ENCODE assay signal across 20 cellular contexts in genomic region chr3:9855594-9855993, GRCh38. TPM values are rescaled to one million over a fixed set of nuclear protein-coding genes. Genes with fewer than 3 reads are reported as not detected.
DNase-seq lines count a peak whose midpoint lies in the region; ATAC-seq, FAIRE-seq and TF ChIP-seq lines count a peak whose summit lies in the region.
"Had no signal": no experiment of that assay in that cellular context is flagged by ENCODE, and none has a peak within 500 bp of the region (broad histone marks: within the 10 kb centered on the region; RNA-seq: fewer than 3 reads in every experiment).

No MANE protein-coding gene starts in this region.

- no peaks in the 10 kb centered on the region for H3K9me3 Mint-ChIP-seq in immature natural killer cell
- H3K9me3 Mint-ChIP-seq in naive thymus-derived CD8-positive, alpha-beta T cell = no peaks in the 10 kb centered on the region
- H3K9me3 Mint-ChIP-seq: CD4-positive, alpha-beta T cell; H9 had no signal

- peak; percentile 55 for DNase-seq in DMS 273 (lab: John Stamatoyannopoulos, UW; ENCODE audit: unreplicated experiment)
- DNase-seq in DMS 273 treated with DMSO at 0.1 percent for 48 hours (lab: John Stamatoyannopoulos, UW) = no peak
- peak in 1 of 4 experiments; percentile 12 for DNase-seq in K562 (ENCODE audit: extremely low read depth in 1 of 4, low spot score in 3 of 4)
- DNase-seq in immature natural killer cell = no peak
- no peak for DNase-seq in naive thymus-derived CD8-positive, alpha-beta T cell
- no peak for DNase-seq in aorta
- DNase-seq in iPS-NIHi7 (ENCODE audit: extremely low spot score) = no peak
- DNase-seq: AML-193; Caco-2; CD4-positive, alpha-beta T cell; DMS79 treated with DMSO at 0.1 percent for 48 hours; GF-D8; H9 had no signal

- no peak overlapping the region for H3K4me3 ChIP-seq in K562
- H3K4me3 ChIP-seq in aorta (ENCODE audit: low read length in 2 of 2) = no peak overlapping the region
- H3K4me3 ChIP-seq: A549 had no signal

- H3K36me3 Mint-ChIP-seq in immature natural killer cell = no peaks in the 10 kb centered on the region
- H3K36me3 Mint-ChIP-seq in naive thymus-derived CD8-positive, alpha-beta T cell = no peaks in the 10 kb centered on the region

- H3K9me1 ChIP-seq in K562 (ENCODE audit: control insufficient read depth, insufficient read depth, low read length) = no peaks in the 10 kb centered on the region

- peak overlapping the region in 4 of 6 donors; percentile 59 to 77 (median 65) for H3K27ac Mint-ChIP-seq in immature natural killer cell
- H3K27ac Mint-ChIP-seq in naive thymus-derived CD8-positive, alpha-beta T cell = no peak overlapping the region
- H3K27ac Mint-ChIP-seq: CD4-positive, alpha-beta T cell had no signal

- H3K9me3 ChIP-seq in K562 (replicated peaks; ENCODE audit: control insufficient read depth, insufficient read depth, low read depth, low read length) (no peaks in the 10 kb centered on the region), aorta (ENCODE audit: control insufficient read depth, low read length) (no peaks in the 10 kb centered on the region)
- H3K9me3 ChIP-seq: A549, Caco-2 had no signal

- TF ChIP-seq EP300 in K562 (IDR thresholded peaks at IDR 0.05; ENCODE audit: low read length) = no peak

- no peak for TF ChIP-seq CTCF in K562 (IDR thresholded peaks at IDR 0.05 in 2 of 3, conservative IDR thresholded peaks at IDR 0.05 in 1 of 3; ENCODE audit: insufficient read depth in 2 of 3, low read depth in 1 of 3, low read length in 3 of 3)

- H3K27me3 Mint-ChIP-seq in immature natural killer cell (ENCODE audit: low read depth in 3 of 3) = peaks cover 2 to 3% (median 3%) of the 10 kb centered on the region in 3 donors
- peaks cover 0 to 12% (median 4%) of the 10 kb centered on the region in 5 donors for H3K27me3 Mint-ChIP-seq in naive thymus-derived CD8-positive, alpha-beta T cell

- H3K4me3 Mint-ChIP-seq in immature natural killer cell = peak overlapping the region in 3 of 5 donors; percentile 36 to 83 (median 73)
- no peak overlapping the region for H3K4me3 Mint-ChIP-seq in naive thymus-derived CD8-positive, alpha-beta T cell
- H3K4me3 Mint-ChIP-seq: CD4-positive, alpha-beta T cell; H9 had no signal

- H3K27me3 ChIP-seq in K562 (ENCODE audit: control insufficient read depth in 2 of 2, insufficient read depth in 2 of 2, low read length in 2 of 2) (no peaks in the 10 kb centered on the region), aorta (ENCODE audit: control insufficient read depth in 1 of 2, insufficient read depth in 2 of 2, low read length in 1 of 2) (no peaks in the 10 kb centered on the region)

- no peak overlapping the region for H3K4me2 ChIP-seq in K562 (ENCODE audit: insufficient read depth, low read length)
- H3K4me2 ChIP-seq: A549 had no signal

- H3K4me1 ChIP-seq in K562 (replicated peaks in 1 of 2; ENCODE audit: control insufficient read depth in 2 of 2, insufficient read depth in 2 of 2, low read length in 2 of 2) = peaks cover 0 to 5% of the 10 kb centered on the region in 2 experiments; a peak in 3 of 5 replicates
- H3K4me1 ChIP-seq in aorta (ENCODE audit: control insufficient read depth in 1 of 2, insufficient read depth in 2 of 2, low read length in 2 of 2) = no peaks in the 10 kb centered on the region
- H3K4me1 ChIP-seq: A549 had no signal

- 67% methylated on average over 3 of the region's 3 CpGs for WGBS in K562 (ENCODE audit: insufficient coverage, low coverage, missing lambda C conversion rate)
- WGBS in aorta, 2 donors = 95 to 98% methylated on average over 3 of the region's 3 CpGs

- TF ChIP-seq POLR2A in K562 (conservative IDR thresholded peaks at IDR 0.05) = no peak

- no peak for ATAC-seq in K562
- no peak for ATAC-seq in naive thymus-derived CD8-positive, alpha-beta T cell
- no peak for ATAC-seq in aorta (ENCODE audit: low FRiP score)
- ATAC-seq: A549, HepG2 had no signal

- H3K9ac ChIP-seq in K562 (ENCODE audit: insufficient read depth in 1 of 2, low read depth in 2 of 2, low read length in 2 of 2) = peak overlapping the region in 1 of 2 experiments; percentile 78; a peak in 1 of 4 replicates

- no peaks in the 10 kb centered on the region for H3K36me3 ChIP-seq in K562 (ENCODE audit: control insufficient read depth, insufficient read depth, low read length)
- H3K36me3 ChIP-seq in aorta (ENCODE audit: control insufficient read depth in 1 of 2, insufficient read depth in 2 of 2, low read length in 1 of 2) = no peaks in the 10 kb centered on the region

- no peak overlapping the region for H3K27ac ChIP-seq in K562 (ENCODE audit: extremely low read depth, low read depth, low read length)
- no peak overlapping the region for H3K27ac ChIP-seq in aorta (ENCODE audit: low read depth in 1 of 2, low read length in 2 of 2)
- H3K27ac ChIP-seq: 22Rv1, A549, C4-2B had no signal

- in situ Hi-C loops in K562 (cut with MboI) = no loop called here

- BruUV-seq in K562 (replicated peaks; lab: Mats Ljungman, UMichigan) = no TSS peak

- POLR2A ChIA-PET in K562 (lab: Yijun Ruan, JAX) = interaction anchor here (2.4 kb wide), 1 partner anchor 11 kb away, joined by 5 read pairs; no protein-coding TSS in a partner anchor
- POLR2A ChIA-PET in naive thymus-derived CD8-positive, alpha-beta T cell (lab: Charles Lee) = no interaction called here

- CTCF ChIA-PET in K562 (lab: Yijun Ruan, JAX; ENCODE audit: low intra/inter-chr PET ratio) = no interaction called here

- FAIRE-seq in K562 (lab: Jason Lieb, UNC) = no peak
- FAIRE-seq: A549, D721Med, GM19239, H1, HepG2 had no signal

- H4K20me1 ChIP-seq in K562 (replicated peaks; ENCODE audit: control insufficient read depth, insufficient read depth, low read length) = no peaks in the 10 kb centered on the region

- no peaks in the 10 kb centered on the region for H3K79me2 ChIP-seq in K562 (ENCODE audit: control insufficient read depth, insufficient read depth, low read length)

- peak overlapping the region; percentile 70 for H2AFZ ChIP-seq in K562 (ENCODE audit: low read depth, low read length)

- H3K4me1 Mint-ChIP-seq in immature natural killer cell = peaks cover 56 to 57% of the 10 kb centered on the region in 2 donors
- H3K4me1 Mint-ChIP-seq in naive thymus-derived CD8-positive, alpha-beta T cell = peaks cover 0 to 12% (median 0%) of the 10 kb centered on the region in 4 donors

- intact Hi-C loops in K562 (cut with micrococcal nuclease) = no loop called here
- intact Hi-C loops in aorta (cut with DNase I) = no loop called here

- TF ChIP-seq RAD21 in K562 (CRISPR knock-in tag; conservative IDR thresholded peaks at IDR 0.05 in 1 of 2, IDR thresholded peaks at IDR 0.05 in 1 of 2) = no peak

RNA-seq across cellular contexts. Expression of gene RPUSD3, which starts 11.8 kb away (rescaled TPM):
- 79.3 and 118 TPM in 2 replicates for total RNA-seq in K562 (2011; cell fraction: chromatin; rRNA removed; ENCODE audit: low replicate concordance)
- 76.7 and 80.0 TPM in 2 replicates for total RNA-seq in K562 (2011; cell fraction: nucleolus; rRNA removed)
- total RNA-seq in K562 (2011; cell fraction: nucleoplasm; rRNA removed) = 76.9 and 87.5 TPM in 2 replicates
- 73.0 and 90.5 TPM in 2 replicates for total RNA-seq in K562 (2014; rRNA removed)
- total RNA-seq in K562 (2014; rRNA removed; fragmentation: Illumina TruSeq; extraction: Trizol) = 44.3 and 55.8 TPM in 2 replicates
- 51.5 and 59.3 TPM in 2 replicates for total RNA-seq in K562 (2015; rRNA removed; fragmentation: Illumina TruSeq; extraction: Trizol)
- total RNA-seq in K562 (2021) = 99.0 and 100 TPM in 2 replicates
- 56.1 and 104 TPM in 2 replicates for polyA plus RNA-seq in K562 (2011; rRNA removed)
- 77.0 and 146 TPM in 2 replicates for polyA plus RNA-seq in K562 (2011; cell fraction: cytosol; rRNA removed)
- 62.9 and 99.5 TPM in 2 replicates for polyA plus RNA-seq in K562 (2011; cell fraction: nucleus; rRNA removed)
- polyA plus RNA-seq in K562 (2012) = 69.4 and 77.4 TPM in 2 replicates
- polyA plus RNA-seq in K562 (2014; fragmentation: Illumina TruSeq; extraction: Trizol) = 98.2 and 119 TPM in 2 replicates
- 10 to 100 TPM; 13.8 to 26.4 TPM for polyA plus RNA-seq in K562 (2014; fragmentation: Nextera tagmentation; extraction: Ambion mirVana)
- polyA plus RNA-seq in K562 (2014; rRNA removed) = 66.6 and 76.8 TPM in 2 replicates
- 42.4 and 42.7 TPM in 2 replicates for polyA minus RNA-seq in K562 (2011; rRNA and poly(A)+ RNA removed)
- polyA minus RNA-seq in K562 (2011; cell fraction: cytosol; rRNA and poly(A)+ RNA removed) = 33.5 and 40.3 TPM in 2 replicates
- 26.7 and 27.1 TPM in 2 replicates for polyA minus RNA-seq in K562 (2011; cell fraction: nucleus; rRNA and poly(A)+ RNA removed)
- polyA plus RNA-seq in immature natural killer cell = 100 to 1,000 TPM in 2 of 3 donors, 10 to 100 TPM in 1; 94.7 to 153 (median 101) TPM
- 10 to 100 TPM; 44.0 to 52.8 TPM for total RNA-seq in naive thymus-derived CD8-positive, alpha-beta T cell
- polyA plus RNA-seq in naive thymus-derived CD8-positive, alpha-beta T cell = 10 to 100 TPM; 55.6 to 62.4 (median 59.1) TPM
- 10 to 100 TPM; 19.8 to 28.5 TPM for total RNA-seq in aorta
- polyA plus RNA-seq in aorta = 10 to 100 TPM; 17.2 to 27.8 TPM

RNA-seq across cellular contexts. Expression of gene CIDEC, which starts 24.5 kb away (rescaled TPM):
- total RNA-seq in K562 (2011; cell fraction: chromatin; rRNA removed; ENCODE audit: low replicate concordance) = not detected in 2 replicates
- not detected in 2 replicates for total RNA-seq in K562 (2011; cell fraction: nucleolus; rRNA removed)
- not detected in 2 replicates for total RNA-seq in K562 (2011; cell fraction: nucleoplasm; rRNA removed)
- total RNA-seq in K562 (2014; rRNA removed) = not detected in 2 replicates
- not detected in 2 replicates for total RNA-seq in K562 (2014; rRNA removed; fragmentation: Illumina TruSeq; extraction: Trizol)
- total RNA-seq in K562 (2015; rRNA removed; fragmentation: Illumina TruSeq; extraction: Trizol) = not detected in 2 replicates
- not detected in 2 replicates for total RNA-seq in K562 (2021)
- polyA plus RNA-seq in K562 (2011; rRNA removed) = not detected in 2 replicates
- polyA plus RNA-seq in K562 (2011; cell fraction: cytosol; rRNA removed) = 0.09 and 0.39 TPM in 2 replicates
- polyA plus RNA-seq in K562 (2011; cell fraction: nucleus; rRNA removed) = not detected in 2 replicates
- polyA plus RNA-seq in K562 (2012) = not detected in 2 replicates
- not detected in 2 replicates for polyA plus RNA-seq in K562 (2014; fragmentation: Illumina TruSeq; extraction: Trizol)
- polyA plus RNA-seq in K562 (2014; fragmentation: Nextera tagmentation; extraction: Ambion mirVana) = not detected
- polyA plus RNA-seq in K562 (2014; rRNA removed) = not detected in 2 replicates
- polyA minus RNA-seq in K562 (2011; rRNA and poly(A)+ RNA removed) = not detected in 2 replicates
- not detected in 2 replicates for polyA minus RNA-seq in K562 (2011; cell fraction: cytosol; rRNA and poly(A)+ RNA removed)
- not detected in 2 replicates for polyA minus RNA-seq in K562 (2011; cell fraction: nucleus; rRNA and poly(A)+ RNA removed)
- not detected for polyA plus RNA-seq in immature natural killer cell
- under 1 TPM in 1 of 2 experiments, not detected in 1; 0.31 TPM for total RNA-seq in naive thymus-derived CD8-positive, alpha-beta T cell
- under 1 TPM in 1 of 3 donors, not detected in 2; 0.26 TPM for polyA plus RNA-seq in naive thymus-derived CD8-positive, alpha-beta T cell
- under 1 TPM in 1 of 2 donors, not detected in 1; 0.87 TPM for total RNA-seq in aorta
- polyA plus RNA-seq in aorta = 10 to 100 TPM in 1 of 2 donors, 1 to 10 TPM in 1; 1.1 to 75.3 TPM
- total RNA-seq: CD4-positive, alpha-beta T cell; H1; H9 had no signal
- polyA plus RNA-seq: H1 had no signal

RNA-seq across cellular contexts. Expression of gene JAGN1, which starts 34.8 kb away (rescaled TPM):
- total RNA-seq in K562 (2011; cell fraction: chromatin; rRNA removed; ENCODE audit: low replicate concordance) = 61.7 and 101 TPM in 2 replicates
- 84.5 and 103 TPM in 2 replicates for total RNA-seq in K562 (2011; cell fraction: nucleolus; rRNA removed)
- total RNA-seq in K562 (2011; cell fraction: nucleoplasm; rRNA removed) = 97.8 and 112 TPM in 2 replicates
- 38.9 and 41.1 TPM in 2 replicates for total RNA-seq in K562 (2014; rRNA removed)
- 40.3 and 42.4 TPM in 2 replicates for total RNA-seq in K562 (2014; rRNA removed; fragmentation: Illumina TruSeq; extraction: Trizol)
- total RNA-seq in K562 (2015; rRNA removed; fragmentation: Illumina TruSeq; extraction: Trizol) = 31.1 and 33.9 TPM in 2 replicates
- total RNA-seq in K562 (2021) = 57.2 and 58.8 TPM in 2 replicates
- 66.3 and 77.8 TPM in 2 replicates for polyA plus RNA-seq in K562 (2011; rRNA removed)
- polyA plus RNA-seq in K562 (2011; cell fraction: cytosol; rRNA removed) = 70.4 and 88.4 TPM in 2 replicates
- 37.0 and 45.1 TPM in 2 replicates for polyA plus RNA-seq in K562 (2011; cell fraction: nucleus; rRNA removed)
- polyA plus RNA-seq in K562 (2012) = 56.0 and 64.7 TPM in 2 replicates
- 52.3 and 62.6 TPM in 2 replicates for polyA plus RNA-seq in K562 (2014; fragmentation: Illumina TruSeq; extraction: Trizol)
- 10 to 100 TPM; 31.6 to 33.3 TPM for polyA plus RNA-seq in K562 (2014; fragmentation: Nextera tagmentation; extraction: Ambion mirVana)
- polyA plus RNA-seq in K562 (2014; rRNA removed) = 49.8 and 54.6 TPM in 2 replicates
- polyA minus RNA-seq in K562 (2011; rRNA and poly(A)+ RNA removed) = 58.7 and 70.5 TPM in 2 replicates
- polyA minus RNA-seq in K562 (2011; cell fraction: cytosol; rRNA and poly(A)+ RNA removed) = 27.5 and 42.9 TPM in 2 replicates
- polyA minus RNA-seq in K562 (2011; cell fraction: nucleus; rRNA and poly(A)+ RNA removed) = 16.8 and 25.8 TPM in 2 replicates
- polyA plus RNA-seq in immature natural killer cell = 10 to 100 TPM; 36.1 to 50.3 (median 37.9) TPM
- 10 to 100 TPM; 38.0 to 40.4 TPM for total RNA-seq in naive thymus-derived CD8-positive, alpha-beta T cell
- 10 to 100 TPM; 38.4 to 48.5 (median 39.8) TPM for polyA plus RNA-seq in naive thymus-derived CD8-positive, alpha-beta T cell
- 10 to 100 TPM; 19.8 to 22.7 TPM for total RNA-seq in aorta
- polyA plus RNA-seq in aorta = 10 to 100 TPM; 26.0 to 34.1 TPM

RNA-seq across cellular contexts. Expression of gene TTLL3, which starts 45.5 kb away (rescaled TPM):
- total RNA-seq in K562 (2011; cell fraction: chromatin; rRNA removed; ENCODE audit: low replicate concordance) = 652 and 1,082 TPM in 2 replicates
- total RNA-seq in K562 (2011; cell fraction: nucleolus; rRNA removed) = 407 and 449 TPM in 2 replicates
- 488 and 686 TPM in 2 replicates for total RNA-seq in K562 (2011; cell fraction: nucleoplasm; rRNA removed)
- total RNA-seq in K562 (2014; rRNA removed) (30.7 and 34.0 TPM in 2 replicates), K562 (2014; rRNA removed; fragmentation: Illumina TruSeq; extraction: Trizol) (28.7 and 33.0 TPM in 2 replicates), K562 (2015; rRNA removed; fragmentation: Illumina TruSeq; extraction: Trizol) (31.6 and 33.2 TPM in 2 replicates), K562 (2021) (53.7 and 63.6 TPM in 2 replicates), aorta (100 to 1,000 TPM in 1 of 2 donors, 10 to 100 TPM in 1; 40.3 to 108 TPM)
- polyA plus RNA-seq in K562 (2011; rRNA removed) (95.8 and 120 TPM in 2 replicates), K562 (2014; fragmentation: Illumina TruSeq; extraction: Trizol) (53.8 and 60.9 TPM in 2 replicates), K562 (2014; fragmentation: Nextera tagmentation; extraction: Ambion mirVana) (10 to 100 TPM in 1 of 2 experiments, 1 to 10 TPM in 1; 8.9 to 11.6 TPM), K562 (2014; rRNA removed) (72.7 and 106 TPM in 2 replicates), immature natural killer cell (10 to 100 TPM in 1 of 3 donors, 1 to 10 TPM in 2; 4.2 to 10.1 (median 5.0) TPM), aorta (100 to 1,000 TPM in 1 of 2 donors, 10 to 100 TPM in 1; 12.3 to 120 TPM)
- 71.0 and 73.2 TPM in 2 replicates for polyA plus RNA-seq in K562 (2011; cell fraction: cytosol; rRNA removed)
- polyA plus RNA-seq in K562 (2011; cell fraction: nucleus; rRNA removed) = 641 and 948 TPM in 2 replicates
- polyA plus RNA-seq in K562 (2012) = 65.7 and 182 TPM in 2 replicates
- polyA minus RNA-seq in K562 (2011; rRNA and poly(A)+ RNA removed) = 99.7 and 103 TPM in 2 replicates
- 19.4 and 21.8 TPM in 2 replicates for polyA minus RNA-seq in K562 (2011; cell fraction: cytosol; rRNA and poly(A)+ RNA removed)
- polyA minus RNA-seq in K562 (2011; cell fraction: nucleus; rRNA and poly(A)+ RNA removed) = 133 and 150 TPM in 2 replicates
- total RNA-seq in naive thymus-derived CD8-positive, alpha-beta T cell = 10 to 100 TPM; 64.5 to 65.6 TPM
- polyA plus RNA-seq in naive thymus-derived CD8-positive, alpha-beta T cell = 1 to 10 TPM; 1.3 to 2.5 (median 2.2) TPM

RNA-seq across cellular contexts. Expression of gene IL17RE, which starts 47.1 kb away (rescaled TPM):
- total RNA-seq in K562 (2011; cell fraction: chromatin; rRNA removed; ENCODE audit: low replicate concordance) = 4.4 and 7.9 TPM in 2 replicates
- 2.8 and 5.7 TPM in 2 replicates for total RNA-seq in K562 (2011; cell fraction: nucleolus; rRNA removed)
- total RNA-seq in K562 (2011; cell fraction: nucleoplasm; rRNA removed) = 4.6 and 5.8 TPM in 2 replicates
- total RNA-seq in K562 (2014; rRNA removed) = 0.20 TPM in 1 of 2 replicates, not detected in the other
- 0.48 and 0.51 TPM in 2 replicates for total RNA-seq in K562 (2014; rRNA removed; fragmentation: Illumina TruSeq; extraction: Trizol)
- total RNA-seq in K562 (2015; rRNA removed; fragmentation: Illumina TruSeq; extraction: Trizol) = 0.26 TPM in 1 of 2 replicates, not detected in the other
- 0.47 and 0.72 TPM in 2 replicates for total RNA-seq in K562 (2021)
- polyA plus RNA-seq in K562 (2011; rRNA removed) = 1.1 and 1.9 TPM in 2 replicates
- polyA plus RNA-seq in K562 (2011; cell fraction: cytosol; rRNA removed) = 0.29 and 1.2 TPM in 2 replicates
- 3.7 and 5.1 TPM in 2 replicates for polyA plus RNA-seq in K562 (2011; cell fraction: nucleus; rRNA removed)
- polyA plus RNA-seq in K562 (2012) = 0.46 and 0.91 TPM in 2 replicates
- polyA plus RNA-seq in K562 (2014; fragmentation: Illumina TruSeq; extraction: Trizol) = 0.39 and 0.73 TPM in 2 replicates
- polyA plus RNA-seq in K562 (2014; fragmentation: Nextera tagmentation; extraction: Ambion mirVana) = not detected
- polyA plus RNA-seq in K562 (2014; rRNA removed) = 0.23 and 0.32 TPM in 2 replicates
- polyA minus RNA-seq in K562 (2011; rRNA and poly(A)+ RNA removed) = 0.67 and 1.0 TPM in 2 replicates
- not detected in 2 replicates for polyA minus RNA-seq in K562 (2011; cell fraction: cytosol; rRNA and poly(A)+ RNA removed)
- polyA minus RNA-seq in K562 (2011; cell fraction: nucleus; rRNA and poly(A)+ RNA removed) = 0.67 and 1.7 TPM in 2 replicates
- polyA plus RNA-seq in immature natural killer cell = under 1 TPM in 1 of 3 donors, not detected in 2; 0.14 TPM
- total RNA-seq in naive thymus-derived CD8-positive, alpha-beta T cell = 1 to 10 TPM in 1 of 2 experiments, under 1 TPM in 1; 0.88 to 1.3 TPM
- polyA plus RNA-seq in naive thymus-derived CD8-positive, alpha-beta T cell = under 1 TPM in 2 of 3 donors, not detected in 1; 0.16 to 0.64 TPM
- total RNA-seq in aorta = 10 to 100 TPM; 11.0 to 13.7 TPM
- polyA plus RNA-seq in aorta = 10 to 100 TPM in 1 of 2 donors, 1 to 10 TPM in 1; 7.0 to 14.5 TPM

Comparison
In these comparisons a context has a peak if more than half of its experiments do, and no peak if none do; other contexts are left out.
1. H3K27ac Mint-ChIP-seq: peak in immature natural killer cell (4 of 6); none in naive thymus-derived CD8-positive, alpha-beta T cell (0 of 10).
2. H3K4me3 Mint-ChIP-seq: peak in immature natural killer cell (3 of 5); none in naive thymus-derived CD8-positive, alpha-beta T cell (0 of 10).